Comparison of ENCODE assay signal across 1 cellular context in genomic region chr1:56533621-56534020, GRCh38.
TF ChIP-seq lines count a peak whose summit lies in the region.

No MANE protein-coding gene starts in this region.

TF ChIP-seq in HepG2, 621 proteins besides CTCF, POLR2A, EP300 and RAD21:
- TF ChIP-seq HNF1A (IDR thresholded peaks at IDR 0.05; ENCODE audit: low read depth) (no peak), HNF1A (CRISPR knock-in tag; IDR thresholded peaks at IDR 0.05; ENCODE audit: borderline replicate concordance) (no peak), ZNF484 (CRISPR knock-in tag; IDR thresholded peaks at IDR 0.05; ENCODE audit: borderline replicate concordance, low read depth) (no peak), ZBTB38 (CRISPR knock-in tag; IDR thresholded peaks at IDR 0.05) (no peak), KDM5B (CRISPR knock-in tag; IDR thresholded peaks at IDR 0.05; ENCODE audit: borderline replicate concordance) (no peak), PAF1 (CRISPR knock-in tag; IDR thresholded peaks at IDR 0.05) (no peak), ZNF841 (CRISPR knock-in tag; IDR thresholded peaks at IDR 0.05; ENCODE audit: borderline replicate concordance) (no peak), KAT8 (CRISPR knock-in tag; IDR thresholded peaks at IDR 0.05) (no peak), ZFP36 (IDR thresholded peaks at IDR 0.05; ENCODE audit: borderline replicate concordance, low read depth, low read length, partially characterized antibody) (no peak), MBD4 (IDR thresholded peaks at IDR 0.05; ENCODE audit: borderline replicate concordance, low read length) (no peak), FIP1L1 (IDR thresholded peaks at IDR 0.05; ENCODE audit: borderline replicate concordance, insufficient read depth, low read depth, low read length) (no peak), STAT6 (CRISPR knock-in tag; IDR thresholded peaks at IDR 0.05; ENCODE audit: borderline replicate concordance) (no peak), ZNF883 (CRISPR knock-in tag; IDR thresholded peaks at IDR 0.05; ENCODE audit: not compliant biosample characterization) (no peak)
